In the genomic region with DNA sequence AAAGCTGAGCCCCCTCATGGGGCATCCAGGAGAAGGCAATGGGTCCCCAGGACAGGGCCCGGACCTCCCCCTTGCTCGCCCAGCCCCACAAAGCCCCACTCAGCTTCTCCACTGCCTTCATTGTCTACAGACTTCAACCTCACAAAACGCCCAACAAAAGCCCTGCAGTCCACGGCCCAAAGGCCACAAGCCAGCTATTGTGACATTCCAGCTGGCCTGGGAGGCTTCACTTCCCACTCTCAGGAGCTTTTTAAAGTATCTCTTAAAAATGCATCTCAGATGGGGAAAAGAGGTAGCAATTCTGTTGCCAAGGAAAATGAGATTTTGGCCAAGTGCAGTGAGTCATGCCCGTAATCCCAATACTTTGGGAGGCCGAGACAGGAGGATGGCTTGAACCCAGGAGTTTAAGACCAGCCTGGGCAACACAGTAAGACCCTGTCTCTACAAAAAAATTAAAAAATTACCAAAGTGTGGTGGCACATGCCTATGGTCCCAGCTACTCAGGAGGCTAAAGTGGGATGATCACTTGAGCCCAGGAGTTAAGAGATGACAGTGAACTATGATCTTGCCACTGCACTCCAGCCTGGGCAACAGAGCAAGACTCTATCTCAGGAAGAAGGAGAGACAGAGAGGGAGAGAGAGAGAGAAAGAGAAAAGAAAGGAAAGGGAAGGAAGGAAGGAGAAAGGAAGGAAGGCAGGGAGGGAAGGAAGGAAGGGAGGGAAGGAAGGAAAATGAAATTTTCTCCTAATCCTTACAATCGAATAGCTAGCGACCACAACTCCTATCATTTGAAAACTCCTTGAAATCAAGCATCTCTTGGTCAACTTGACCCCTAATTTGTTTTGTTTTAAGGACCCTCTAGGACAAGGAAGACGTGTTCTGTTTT, we compare ENCODE assay signal across 12 cellular contexts. TPM values are rescaled to one million over a fixed set of nuclear protein-coding genes. Genes with fewer than 3 reads are reported as not detected.
A peak's percentile ranks its signal among the peaks of the same experiment; 100 is the strongest.
DNase-seq lines count a peak whose midpoint lies in the region; ATAC-seq and TF ChIP-seq lines count a peak whose summit lies in the region.
"Had no signal": no experiment of that assay in that cellular context is flagged by ENCODE, and none has a peak within 500 bp of the region (broad histone marks: within the 10 kb centered on the region; RNA-seq: fewer than 3 reads in every experiment).

No MANE protein-coding gene starts in this region.

- peak; percentile 75 for DNase-seq in GM03348 (ENCODE audit: low spot score)
- peak in 43 of 51 donors; percentile 24 to 89 (median 67) for DNase-seq in hypothalamus (lab: John Stamatoyannopoulos, UW)
- DNase-seq in sigmoid colon = peak; percentile 79
- no peak for DNase-seq in ovary
- no peak for DNase-seq in activated CD4-positive, alpha-beta memory T cell treated with anti-CD3 and anti-CD28 coated beads, Interleukin-2, amount 10 ng/mL, durations not matched to agents 7 days and 5 days
- DNase-seq: activated CD4-positive, alpha-beta T cell treated with anti-CD3 and anti-CD28 coated beads, Interleukin-2, amount 50 U/mL, for 48 hours; NCI-H187 treated with DMSO at 0.1 percent for 48 hours; SHP77 treated with DMSO at 0.1 percent for 48 hours; stimulated activated naive CD4-positive, alpha-beta T cell treated with Interleukin-2 at 50 U/mL for 16 hours had no signal

- peaks cover 0 to 7% (median 0%) of the 10 kb centered on the region in 5 experiments for H3K9me3 Mint-ChIP-seq in brain
- no peaks in the 10 kb centered on the region for H3K9me3 Mint-ChIP-seq in activated CD4-positive, alpha-beta memory T cell treated with anti-CD3 and anti-CD28 coated beads, Interleukin-2, amount 10 ng/mL, durations not matched to agents 7 days and 5 days

- peak overlapping the region; percentile 23 to 70 (median 56) for H3K4me3 Mint-ChIP-seq in brain
- no peak overlapping the region for H3K4me3 Mint-ChIP-seq in activated CD4-positive, alpha-beta memory T cell treated with anti-CD3 and anti-CD28 coated beads, Interleukin-2, amount 10 ng/mL, durations not matched to agents 7 days and 5 days

- H3K27me3 ChIP-seq in sigmoid colon (no peaks in the 10 kb centered on the region), ovary (no peaks in the 10 kb centered on the region)

- ATAC-seq in GM19463 (IDR thresholded peaks at IDR 0.05; ENCODE audit: unreplicated experiment) = no peak
- ATAC-seq in GM18907 (IDR thresholded peaks at IDR 0.05; ENCODE audit: unreplicated experiment) = no peak

- CTCF ChIA-PET in activated CD4-positive, alpha-beta memory T cell treated with anti-CD3 and anti-CD28 coated beads, Interleukin-2, amount 10 ng/mL, durations not matched to agents 7 days and 5 days (lab: Charles Lee) = no interaction called here

- peak overlapping the region; percentile 76 to 80 (median 80) for H3K27ac ChIP-seq in sigmoid colon
- H3K27ac ChIP-seq in ovary = no peak overlapping the region

- H3K4me1 ChIP-seq in sigmoid colon (peaks cover 0 to 22% (median 20%) of the 10 kb centered on the region in 4 donors), ovary (ENCODE audit: insufficient read depth) (no peaks in the 10 kb centered on the region)

- intact Hi-C loops in sigmoid colon (cut with DNase I) (loop anchor here (2.0 kb wide), 1 partner anchor 32 kb away; the partner anchor contains the start of gene TARDBP), ovary (cut with DNase I) (no loop called here)

- peak overlapping the region; percentile 58 to 93 (median 77) for H3K27ac Mint-ChIP-seq in brain
- H3K27ac Mint-ChIP-seq in activated CD4-positive, alpha-beta memory T cell treated with anti-CD3 and anti-CD28 coated beads, Interleukin-2, amount 10 ng/mL, durations not matched to agents 7 days and 5 days = no peak overlapping the region

- H3K4me3 ChIP-seq in sigmoid colon = peak overlapping the region in 3 of 4 donors; percentile 22 to 35 (median 31)
- H3K4me3 ChIP-seq in ovary = no peak overlapping the region

- TF ChIP-seq POLR2A in sigmoid colon (IDR thresholded peaks at IDR 0.05) (no peak), ovary (IDR thresholded peaks at IDR 0.05) (no peak)

- no peaks in the 10 kb centered on the region for H3K36me3 Mint-ChIP-seq in brain
- H3K36me3 Mint-ChIP-seq in activated CD4-positive, alpha-beta memory T cell treated with anti-CD3 and anti-CD28 coated beads, Interleukin-2, amount 10 ng/mL, durations not matched to agents 7 days and 5 days (ENCODE audit: low read depth) = no peaks in the 10 kb centered on the region

- no peak for TF ChIP-seq EP300 in sigmoid colon (IDR thresholded peaks at IDR 0.05)
- TF ChIP-seq EP300 in ovary (IDR thresholded peaks at IDR 0.05) = no peak

- peaks cover 21% of the 10 kb centered on the region for H3K27me3 Mint-ChIP-seq in brain
- H3K27me3 Mint-ChIP-seq in activated CD4-positive, alpha-beta memory T cell treated with anti-CD3 and anti-CD28 coated beads, Interleukin-2, amount 10 ng/mL, durations not matched to agents 7 days and 5 days = peaks cover 25% of the 10 kb centered on the region

- 71 to 76% methylated on average over 9 of the region's 9 CpGs for WGBS in sigmoid colon, 2 donors
- WGBS in ovary, 3 donors = 46 to 52% (median 51%) methylated on average over 9 of the region's 9 CpGs

- TF ChIP-seq CTCF in brain (conservative IDR thresholded peaks at IDR 0.05) (no peak), sigmoid colon (IDR thresholded peaks at IDR 0.05) (no peak), ovary (IDR thresholded peaks at IDR 0.05) (no peak)

- POLR2A ChIA-PET in activated CD4-positive, alpha-beta memory T cell treated with anti-CD3 and anti-CD28 coated beads, Interleukin-2, amount 10 ng/mL, durations not matched to agents 7 days and 5 days (lab: Charles Lee) = no interaction called here

- peaks cover 38% of the 10 kb centered on the region for H3K4me1 Mint-ChIP-seq in brain
- H3K4me1 Mint-ChIP-seq in activated CD4-positive, alpha-beta memory T cell treated with anti-CD3 and anti-CD28 coated beads, Interleukin-2, amount 10 ng/mL, durations not matched to agents 7 days and 5 days = peaks cover 7% of the 10 kb centered on the region

- H3K9me3 ChIP-seq in sigmoid colon (no peaks in the 10 kb centered on the region), ovary (no peaks in the 10 kb centered on the region)

- H3K36me3 ChIP-seq in sigmoid colon (no peaks in the 10 kb centered on the region), ovary (no peaks in the 10 kb centered on the region)

RNA-seq across cellular contexts. Expression of gene TARDBP, which starts 31.4 kb away (rescaled TPM):
- polyA plus RNA-seq in brain (ENCODE audit: insufficient read depth, low read depth, low replicate concordance) = 167 TPM
- 100 to 1,000 TPM in 3 of 4 donors, 10 to 100 TPM in 1; 68.6 to 158 (median 125) TPM for total RNA-seq in sigmoid colon
- polyA plus RNA-seq in sigmoid colon = 100 to 1,000 TPM; 108 to 158 (median 123) TPM
- total RNA-seq in ovary = 100 to 1,000 TPM; 106 to 169 (median 143) TPM
- polyA plus RNA-seq in ovary = 100 to 1,000 TPM; 113 to 175 TPM
- 100 to 1,000 TPM; 159 to 174 TPM for total RNA-seq in activated CD4-positive, alpha-beta memory T cell treated with anti-CD3 and anti-CD28 coated beads, Interleukin-2, amount 10 ng/mL, durations not matched to agents 7 days and 5 days

Comparison
In these comparisons a context has a peak if more than half of its experiments do, and no peak if none do; other contexts are left out.
1. DNase-seq: peak in GM03348 (single experiment), hypothalamus (43 of 51) and sigmoid colon (single experiment); none in ovary (0 of 5) and activated CD4-positive, alpha-beta memory T cell treated with anti-CD3 and anti-CD28 coated beads, Interleukin-2, amount 10 ng/mL, durations not matched to agents 7 days and 5 days (single experiment).
2. H3K27ac ChIP-seq: peak in sigmoid colon (4 of 4); none in ovary (0 of 2).